16 cellular contexts compared by ENCODE assay signal in genomic region chr9:99052849-99053715, GRCh38. TPM values are rescaled to one million over a fixed set of nuclear protein-coding genes. Genes with fewer than 3 reads are reported as not detected.
A peak's percentile ranks its signal among the peaks of the same experiment; 100 is the strongest.
DNase-seq lines count a peak whose midpoint lies in the region; ATAC-seq and TF ChIP-seq lines count a peak whose summit lies in the region.
"Had no signal": no experiment of that assay in that cellular context is flagged by ENCODE, and none has a peak within 500 bp of the region (broad histone marks: within the 10 kb centered on the region; RNA-seq: fewer than 3 reads in every experiment).

No MANE protein-coding gene starts in this region.

- no peak overlapping the region for H2BK120ac ChIP-seq in neuronal stem cell (ENCODE audit: low read depth, low read length)

- H2AFZ ChIP-seq in neuronal stem cell (ENCODE audit: low read length): no peak overlapping the region

- H3K9me3 ChIP-seq in CD8-positive, alpha-beta T cell (ENCODE audit: low read length): no peaks in the 10 kb centered on the region
- H3K9me3 ChIP-seq in neuronal stem cell (replicated peaks in 1 of 2; ENCODE audit: control insufficient read depth in 2 of 2, insufficient read depth in 1 of 2, low read depth in 1 of 2, low read length in 2 of 2): no peaks in the 10 kb centered on the region
- H3K9me3 ChIP-seq: BLaER1 had no signal

- H3K4me3 ChIP-seq in CD8-positive, alpha-beta T cell (ENCODE audit: low read depth, low read length): no peak overlapping the region
- H3K4me3 ChIP-seq in neuronal stem cell (ENCODE audit: low read length in 2 of 2): no peak overlapping the region
- H3K4me3 ChIP-seq: BLaER1 had no signal

- H3K27ac ChIP-seq in CD8-positive, alpha-beta T cell (ENCODE audit: low read depth, low read length): no peak overlapping the region
- no peak overlapping the region for H3K27ac ChIP-seq in neuronal stem cell (replicated peaks; ENCODE audit: low read length)
- H3K27ac ChIP-seq: BLaER1 had no signal

- no peak overlapping the region for H4K8ac ChIP-seq in neuronal stem cell (ENCODE audit: low read depth, low read length)

- H3K23ac ChIP-seq in neuronal stem cell (ENCODE audit: low read depth, low read length, poor library complexity): no peak overlapping the region

- no peak overlapping the region for H2BK15ac ChIP-seq in neuronal stem cell (ENCODE audit: low read length)

- DNase-seq in CD8-positive, alpha-beta T cell: no peak
- peak; percentile 34 for DNase-seq in M059J (ENCODE audit: low read depth)
- DNase-seq in activated CD4-positive, alpha-beta memory T cell treated with anti-CD3 and anti-CD28 coated beads for 36 hours: peak; percentile 19
- peak; percentile 30 for DNase-seq in naive B cell
- no peak for DNase-seq in neuronal stem cell (ENCODE audit: low spot score)
- DNase-seq in activated gamma-delta T cell treated with Interleukin-2 at 50 U/mL for 16 hours: no peak
- no peak for DNase-seq in stimulated activated CD4-positive, alpha-beta T cell treated with anti-CD3 and anti-CD28 coated beads, Interleukin-4, amount 100 ng/mL, for 1 hour
- DNase-seq: activated CD4-positive, alpha-beta T cell treated with anti-CD3 and anti-CD28 coated beads, Interleukin-2, amount 50 U/mL, for 4 hours; activated naive CD4-positive, alpha-beta T cell treated with anti-CD3 and anti-CD28 coated beads for 36 hours; glutamatergic neuron; kidney glomerular epithelial cell; NCI-H2171 treated with DMSO at 0.1 percent for 48 hours; right cardiac atrium had no signal

- POLR2A ChIA-PET in CD8-positive, alpha-beta T cell (lab: Charles Lee): interaction anchor here (0.6 to 1.8 kb wide), 4 partner anchors 8 to 81 kb away, joined by 3 to 5 read pairs (median 4); no protein-coding TSS in a partner anchor
- POLR2A ChIA-PET in activated CD4-positive, alpha-beta memory T cell treated with anti-CD3 and anti-CD28 coated beads for 36 hours (lab: Charles Lee): no interaction called here

- H3K4me2 ChIP-seq in neuronal stem cell (ENCODE audit: insufficient read depth, low read length, poor library complexity, severe bottlenecking): no peak overlapping the region
- H3K4me2 ChIP-seq: BLaER1 had no signal

- no peaks in the 10 kb centered on the region for H3K36me3 ChIP-seq in CD8-positive, alpha-beta T cell (ENCODE audit: insufficient read depth, low read length)
- H3K36me3 ChIP-seq in neuronal stem cell (replicated peaks in 1 of 2; ENCODE audit: control insufficient read depth in 2 of 2, insufficient read depth in 2 of 2, low read length in 2 of 2): no peaks in the 10 kb centered on the region
- H3K36me3 ChIP-seq: BLaER1 had no signal

- H3K4me1 ChIP-seq in CD8-positive, alpha-beta T cell (ENCODE audit: insufficient read depth, low read length): peaks cover 52% of the 10 kb centered on the region
- H3K4me1 ChIP-seq in neuronal stem cell (ENCODE audit: control insufficient read depth in 2 of 2, insufficient read depth in 1 of 2, low read depth in 1 of 2, low read length in 2 of 2): peaks cover 0 to 5% of the 10 kb centered on the region in 2 donors

- CTCF ChIA-PET in CD8-positive, alpha-beta T cell (lab: Charles Lee): interaction anchor here (0.9 to 2.3 kb wide), 7 partner anchors 8 to 131 kb away, joined by 3 to 11 read pairs (median 3); no protein-coding TSS in a partner anchor
- CTCF ChIA-PET in activated CD4-positive, alpha-beta memory T cell treated with anti-CD3 and anti-CD28 coated beads for 36 hours (lab: Charles Lee): interaction anchor here (0.6 to 1.3 kb wide), 2 partner anchors 10 to 88 kb away, joined by 3 to 5 read pairs; no protein-coding TSS in a partner anchor

- H3K9ac ChIP-seq in neuronal stem cell (ENCODE audit: low read depth, low read length, poor library complexity): no peak overlapping the region
- H3K9ac ChIP-seq: BLaER1 had no signal

- intact Hi-C loops in CD8-positive, alpha-beta T cell (cut with DNase I, micrococcal nuclease): no loop called here
- intact Hi-C loops in activated CD4-positive, alpha-beta memory T cell treated with anti-CD3 and anti-CD28 coated beads for 36 hours (cut with micrococcal nuclease): no loop called here

- no peaks in the 10 kb centered on the region for H3K27me3 ChIP-seq in CD8-positive, alpha-beta T cell (ENCODE audit: insufficient read depth, low read length)
- peaks cover 0 to 8% (median 0%) of the 10 kb centered on the region in 3 experiments for H3K27me3 ChIP-seq in neuronal stem cell (ENCODE audit: control insufficient read depth in 3 of 3, insufficient read depth in 3 of 3, low read depth in 1 of 3, low read length in 3 of 3)
- H3K27me3 ChIP-seq: BLaER1 had no signal

- no CpG with 5 or more reads among the region's 10 CpGs for whole genome bisulfite sequencing in neuronal stem cell (ENCODE audit: extremely low coverage in 2 of 2, insufficient read length in 2 of 2, insufficient replicate concordance in 1 of 2), 2 donors

- H3K4me3 Mint-ChIP-seq in CD8-positive, alpha-beta T cell: peak overlapping the region; percentile 19
- H3K4me3 Mint-ChIP-seq in activated CD4-positive, alpha-beta memory T cell treated with anti-CD3 and anti-CD28 coated beads for 36 hours: no peak overlapping the region
- peak overlapping the region in 1 of 8 donors; percentile 10 for H3K4me3 Mint-ChIP-seq in naive B cell
- H3K4me3 Mint-ChIP-seq in activated T-helper 17 cell treated with anti-CD3 and anti-CD28 coated beads, Interleukin-2, amount 50 U/mL, for 72 hours: no peak overlapping the region
- H3K4me3 Mint-ChIP-seq: activated naive CD4-positive, alpha-beta T cell treated with anti-CD3 and anti-CD28 coated beads for 36 hours; stimulated activated naive CD8-positive, alpha-beta T cell treated with anti-CD3 and anti-CD28 coated beads, Interleukin-15, Interleukin-2, amounts not matched to agents 100 ng/mL and 50 ng/mL, for 24 hours had no signal

- H3K27ac Mint-ChIP-seq in CD8-positive, alpha-beta T cell: peak overlapping the region; percentile 58
- no peak overlapping the region for H3K27ac Mint-ChIP-seq in activated CD4-positive, alpha-beta memory T cell treated with anti-CD3 and anti-CD28 coated beads for 36 hours
- H3K27ac Mint-ChIP-seq in naive B cell: peak overlapping the region in 3 of 6 donors; percentile 49 to 78 (median 64)
- no peak overlapping the region for H3K27ac Mint-ChIP-seq in activated T-helper 17 cell treated with anti-CD3 and anti-CD28 coated beads, Interleukin-2, amount 50 U/mL, for 72 hours
- H3K27ac Mint-ChIP-seq: activated naive CD4-positive, alpha-beta T cell treated with anti-CD3 and anti-CD28 coated beads for 36 hours; stimulated activated naive CD8-positive, alpha-beta T cell treated with anti-CD3 and anti-CD28 coated beads, Interleukin-15, Interleukin-2, amounts not matched to agents 100 ng/mL and 50 ng/mL, for 24 hours had no signal

- no peak overlapping the region for H2AK5ac ChIP-seq in neuronal stem cell (ENCODE audit: low read depth, low read length)

- peaks cover 77% of the 10 kb centered on the region for H3K4me1 Mint-ChIP-seq in CD8-positive, alpha-beta T cell (ENCODE audit: low read depth)
- H3K4me1 Mint-ChIP-seq in activated CD4-positive, alpha-beta memory T cell treated with anti-CD3 and anti-CD28 coated beads for 36 hours (ENCODE audit: low read depth): peaks cover 49% of the 10 kb centered on the region
- peaks cover 39 to 46% (median 42%) of the 10 kb centered on the region in 3 donors for H3K4me1 Mint-ChIP-seq in naive B cell
- peaks cover 47% of the 10 kb centered on the region for H3K4me1 Mint-ChIP-seq in activated T-helper 17 cell treated with anti-CD3 and anti-CD28 coated beads, Interleukin-2, amount 50 U/mL, for 72 hours

- no peak overlapping the region for H3K18ac ChIP-seq in neuronal stem cell (ENCODE audit: low read length)

- H3K14ac ChIP-seq in neuronal stem cell (ENCODE audit: low read length): no peak overlapping the region

- H3K36me3 Mint-ChIP-seq in CD8-positive, alpha-beta T cell: no peaks in the 10 kb centered on the region
- H3K36me3 Mint-ChIP-seq in activated CD4-positive, alpha-beta memory T cell treated with anti-CD3 and anti-CD28 coated beads for 36 hours: no peaks in the 10 kb centered on the region
- no peaks in the 10 kb centered on the region for H3K36me3 Mint-ChIP-seq in naive B cell
- H3K36me3 Mint-ChIP-seq in activated T-helper 17 cell treated with anti-CD3 and anti-CD28 coated beads, Interleukin-2, amount 50 U/mL, for 72 hours (ENCODE audit: low read depth): no peaks in the 10 kb centered on the region

- H3K4ac ChIP-seq in neuronal stem cell (ENCODE audit: low read length): no peak overlapping the region

- H3K27me3 Mint-ChIP-seq in CD8-positive, alpha-beta T cell (ENCODE audit: low read depth): no peaks in the 10 kb centered on the region
- no peaks in the 10 kb centered on the region for H3K27me3 Mint-ChIP-seq in activated CD4-positive, alpha-beta memory T cell treated with anti-CD3 and anti-CD28 coated beads for 36 hours
- H3K27me3 Mint-ChIP-seq in naive B cell: no peaks in the 10 kb centered on the region
- H3K27me3 Mint-ChIP-seq in activated T-helper 17 cell treated with anti-CD3 and anti-CD28 coated beads, Interleukin-2, amount 50 U/mL, for 72 hours: no peaks in the 10 kb centered on the region
- H3K27me3 Mint-ChIP-seq: stimulated activated naive CD8-positive, alpha-beta T cell treated with anti-CD3 and anti-CD28 coated beads, Interleukin-15, Interleukin-2, amounts not matched to agents 100 ng/mL and 50 ng/mL, for 24 hours had no signal

- no peak for ATAC-seq in CD8-positive, alpha-beta T cell
- ATAC-seq in naive B cell (ENCODE audit: low read depth in 2 of 2): peak; percentile 45 to 56
- ATAC-seq in activated T-helper 17 cell treated with anti-CD3 and anti-CD28 coated beads, Interleukin-2, amount 50 U/mL, for 72 hours (replicated peaks): no peak
- ATAC-seq: right cardiac atrium had no signal

- no peak overlapping the region for H4K91ac ChIP-seq in neuronal stem cell (ENCODE audit: low read depth, low read length, poor library complexity)

- no peaks in the 10 kb centered on the region for H3K79me1 ChIP-seq in neuronal stem cell (ENCODE audit: low read depth, low read length)

- no peaks in the 10 kb centered on the region for H3K9me3 Mint-ChIP-seq in CD8-positive, alpha-beta T cell
- H3K9me3 Mint-ChIP-seq in activated CD4-positive, alpha-beta memory T cell treated with anti-CD3 and anti-CD28 coated beads for 36 hours: no peaks in the 10 kb centered on the region
- peaks cover 0 to 3% (median 0%) of the 10 kb centered on the region in 7 donors for H3K9me3 Mint-ChIP-seq in naive B cell
- H3K9me3 Mint-ChIP-seq in activated T-helper 17 cell treated with anti-CD3 and anti-CD28 coated beads, Interleukin-2, amount 50 U/mL, for 72 hours: no peaks in the 10 kb centered on the region
- H3K9me3 Mint-ChIP-seq: activated naive CD4-positive, alpha-beta T cell treated with anti-CD3 and anti-CD28 coated beads for 36 hours; stimulated activated naive CD8-positive, alpha-beta T cell treated with anti-CD3 and anti-CD28 coated beads, Interleukin-15, Interleukin-2, amounts not matched to agents 100 ng/mL and 50 ng/mL, for 24 hours had no signal

- TF ChIP-seq CTCF in CD8-positive, alpha-beta T cell (IDR thresholded peaks at IDR 0.05): no peak

- H2BK5ac ChIP-seq in neuronal stem cell (ENCODE audit: low read length): no peak overlapping the region

- no peak overlapping the region for H2BK12ac ChIP-seq in neuronal stem cell (ENCODE audit: low read length)

RNA-seq across cellular contexts. Expression of gene TGFBR1, which starts 51.8 kb away (rescaled TPM):
- total RNA-seq in CD8-positive, alpha-beta T cell: 10 to 100 TPM; 24.2 to 25.8 TPM
- 28.9 and 48.1 TPM in 2 replicates for total RNA-seq in M059J (2014; rRNA removed; shearing (Covaris generic))
- total RNA-seq in activated CD4-positive, alpha-beta memory T cell treated with anti-CD3 and anti-CD28 coated beads for 36 hours: 10 to 100 TPM; 25.4 to 26.3 TPM
- 10 to 100 TPM in 4 of 6 donors, 1 to 10 TPM in 2; 6.6 to 14.6 (median 11.3) TPM for polyA plus RNA-seq in naive B cell (ENCODE audit: low read depth in 6 of 6)
- 44.9 TPM for polyA plus RNA-seq in neuronal stem cell (2013, experiment 1 of 2)
- polyA plus RNA-seq in neuronal stem cell (2013, experiment 2 of 2): 47.8 TPM
- total RNA-seq in activated T-helper 17 cell treated with anti-CD3 and anti-CD28 coated beads, Interleukin-2, amount 50 U/mL, for 72 hours: 10 to 100 TPM; 56.0 to 56.3 TPM

Comparison
In these comparisons a context has a peak if more than half of its experiments do, and no peak if none do; other contexts are left out.
1. ATAC-seq: peak in naive B cell (2 of 2); none in CD8-positive, alpha-beta T cell (single experiment) and activated T-helper 17 cell treated with anti-CD3 and anti-CD28 coated beads, Interleukin-2, amount 50 U/mL, for 72 hours (single experiment).
2. DNase-seq: peak in M059J (single experiment), activated CD4-positive, alpha-beta memory T cell treated with anti-CD3 and anti-CD28 coated beads for 36 hours (single experiment) and naive B cell (single experiment); none in CD8-positive, alpha-beta T cell (0 of 7), neuronal stem cell (single experiment), activated gamma-delta T cell treated with Interleukin-2 at 50 U/mL for 16 hours (single experiment) and stimulated activated CD4-positive, alpha-beta T cell treated with anti-CD3 and anti-CD28 coated beads, Interleukin-4, amount 100 ng/mL, for 1 hour (single experiment).